In the genomic region with DNA sequence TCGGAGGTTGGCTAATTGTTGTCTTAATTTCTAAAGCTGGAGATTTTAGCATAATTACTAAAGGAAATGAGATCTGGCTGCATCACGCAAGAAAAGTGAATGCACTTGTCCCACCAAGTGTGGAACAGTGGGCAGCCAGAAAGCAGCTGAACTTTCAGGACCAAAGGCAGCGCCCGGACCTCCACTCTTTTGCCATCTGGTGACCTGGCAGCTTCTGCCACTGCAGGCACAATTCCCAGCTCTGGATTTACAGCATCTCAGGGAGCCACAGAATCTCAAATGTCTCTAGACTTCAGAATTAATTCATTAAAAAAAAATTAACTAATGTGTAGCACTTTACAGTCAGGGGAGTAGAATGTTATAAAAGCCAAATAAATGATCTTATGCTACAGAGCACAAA, we compare ENCODE assay signal across 3 cellular contexts.
TF ChIP-seq lines count a peak whose summit lies in the region.

No MANE protein-coding gene starts in this region.

TF ChIP-seq in SK-N-SH, 30 proteins besides CTCF, POLR2A, EP300 and RAD21 (continued from another document):
- TF ChIP-seq REST (IDR thresholded peaks at IDR 0.05; ENCODE audit: low read depth, low read length) (0 out of 2 replicates have a peak, but pooled peaks have one; percentile 17), FOSL2 (IDR thresholded peaks at IDR 0.05; ENCODE audit: borderline replicate concordance, low read depth) (no peak), TAF1 (IDR thresholded peaks at IDR 0.05; ENCODE audit: borderline replicate concordance, low read depth, low read length) (no peak)

TF ChIP-seq in SK-N-SH treated with all-trans-retinoic acid at 6 μM for 48 hours, 23 proteins besides CTCF, POLR2A, EP300 and RAD21 (continued from another document):
- TF ChIP-seq GLIS3 (CRISPR knock-in tag; IDR thresholded peaks at IDR 0.05) (no peak), ZFP3 (CRISPR knock-in tag; IDR thresholded peaks at IDR 0.05) (no peak), RARB (CRISPR knock-in tag; IDR thresholded peaks at IDR 0.05) (no peak), SNAI2 (CRISPR knock-in tag; IDR thresholded peaks at IDR 0.05) (no peak), ZC3H10 (CRISPR knock-in tag; IDR thresholded peaks at IDR 0.05) (no peak), ZNF8 (CRISPR knock-in tag; IDR thresholded peaks at IDR 0.05) (no peak), CSDC2 (CRISPR knock-in tag; IDR thresholded peaks at IDR 0.05) (no peak), BACH2 (CRISPR knock-in tag; IDR thresholded peaks at IDR 0.05; ENCODE audit: borderline replicate concordance) (no peak)
TF ChIP-seq in SK-N-SH treated with all-trans-retinoic acid at 6 μM for 48 hours: peak in this region for 0.

TF ChIP-seq in Ishikawa, 13 proteins besides CTCF, POLR2A, EP300 and RAD21 (continued from another document):
- peak; percentile 27; the same call in 1 of the 2 replicates for TF ChIP-seq REST (IDR thresholded peaks at IDR 0.05; ENCODE audit: low read depth)
